ENCODE assay signal across 1 cellular context in the genomic region with DNA sequence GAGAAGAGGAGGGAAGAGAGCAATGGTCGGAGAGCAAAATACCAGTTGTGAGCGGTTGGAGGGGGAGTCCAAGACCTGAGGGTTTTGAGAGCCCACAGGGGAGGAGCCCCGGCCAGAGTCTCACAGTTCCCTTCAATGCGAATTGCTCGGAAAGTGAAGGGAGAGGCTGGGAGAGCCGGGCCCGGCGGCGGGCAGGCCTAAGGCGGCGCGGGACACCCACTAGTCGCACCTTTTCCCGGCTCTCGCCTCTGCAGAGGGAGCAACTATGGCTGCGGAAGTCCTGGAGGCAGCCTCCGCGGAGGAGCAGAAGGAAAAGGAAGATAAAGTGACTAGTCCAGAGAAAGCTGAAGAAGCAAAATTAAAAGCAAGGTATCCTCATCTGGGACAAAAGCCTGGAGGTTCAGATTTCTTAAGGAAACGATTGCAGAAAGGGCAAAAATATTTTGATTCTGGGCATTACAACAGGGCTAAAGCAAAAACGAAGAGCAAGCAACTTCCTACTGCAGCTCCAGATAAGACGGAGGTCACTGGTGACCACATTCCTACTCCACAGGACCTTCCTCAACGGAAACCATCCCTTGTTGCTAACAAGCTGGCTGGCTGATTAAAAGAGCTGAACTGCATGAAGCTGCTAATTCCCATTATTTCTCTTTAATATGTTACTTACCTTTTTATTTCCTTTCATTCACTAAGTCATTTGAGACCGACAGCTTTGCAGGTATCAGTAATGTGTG.
TF ChIP-seq lines count a peak whose summit lies in the region.

No MANE protein-coding gene starts in this region.

TF ChIP-seq in endothelial cell of umbilical vein, 7 proteins besides CTCF, POLR2A, EP300 and RAD21 (continued from another document):
- TF ChIP-seq FOS (IDR thresholded peaks at IDR 0.05; ENCODE audit: borderline replicate concordance, insufficient read depth, low read length) (no peak), EZH2 (IDR thresholded peaks at IDR 0.05; ENCODE audit: borderline replicate concordance, low read depth, low read length, severe bottlenecking) (no peak), GATA2 (IDR thresholded peaks at IDR 0.05; ENCODE audit: insufficient read depth, insufficient read length, low read depth, low read length) (no peak), JUN (IDR thresholded peaks at IDR 0.05; ENCODE audit: borderline replicate concordance, insufficient read depth, insufficient read length, low read depth) (no peak), MYC (IDR thresholded peaks at IDR 0.05; ENCODE audit: low read depth, low read length) (no peak)
